30 cellular contexts compared by ENCODE assay signal in genomic region chr5:169847519-169847918, GRCh38.
"Had no signal": no experiment of that assay in that cellular context is flagged by ENCODE, and none has a peak within 500 bp of the region (broad histone marks: within the 10 kb centered on the region; RNA-seq: fewer than 3 reads in every experiment).

No MANE protein-coding gene starts in this region.

- DNase-seq: activated B cell treated with CpG ODN at 0.5 μM for 24 hours; activated CD4-positive, alpha-beta memory T cell treated with anti-CD3 and anti-CD28 coated beads, Interleukin-2, amount 10 ng/mL, durations not matched to agents 7 days and 5 days; activated CD4-positive, alpha-beta T cell treated with anti-CD3 and anti-CD28 coated beads for 4 hours; activated CD4-positive, alpha-beta T cell treated with anti-CD3 and anti-CD28 coated beads, Interleukin-2, amount 10 ng/mL, durations not matched to agents 24 days and 14 days; activated CD4-positive, alpha-beta T cell treated with anti-CD3 and anti-CD28 coated beads, Interleukin-2, amount 50 U/mL, for 1 hour; activated CD4-positive, alpha-beta T cell treated with anti-CD3 and anti-CD28 coated beads, Interleukin-2, amount 50 U/mL, for 48 hours; activated CD4-positive, CD25-positive, alpha-beta regulatory T cell treated with anti-CD3 and anti-CD28 coated beads, Interleukin-2, amount 50 U/mL, for 72 hours; activated CD8-positive, alpha-beta memory T cell treated with anti-CD3 and anti-CD28 coated beads for 24 hours; activated CD8-positive, alpha-beta memory T cell treated with anti-CD3 and anti-CD28 coated beads, Interleukin-2, amount 10 ng/mL, durations not matched to agents 7 days and 5 days; activated CD8-positive, alpha-beta memory T cell treated with anti-CD3 and anti-CD28 coated beads, Interleukin-2, amount 50 U/mL, for 48 hours; activated CD8-positive, alpha-beta T cell treated with anti-CD3 and anti-CD28 coated beads, Interleukin-2, amount 10 ng/mL, durations not matched to agents 7 days and 5 days; activated effector memory CD4-positive, alpha-beta T cell treated with Interleukin-2 at 50 U/mL for 16 hours; activated gamma-delta T cell; activated naive CD4-positive, alpha-beta T cell treated with anti-CD3 and anti-CD28 coated beads, Interleukin-2, amount 10 ng/mL, durations not matched to agents 7 days and 5 days; activated naive CD4-positive, alpha-beta T cell treated with Interleukin-2 at 50 U/mL for 16 hours; activated naive CD8-positive, alpha-beta T cell treated with anti-CD3 and anti-CD28 coated beads, Interleukin-2, amount 10 ng/mL, durations not matched to agents 7 days and 5 days; activated naive CD8-positive, alpha-beta T cell treated with anti-CD3 and anti-CD28 coated beads, Interleukin-2, amount 50 U/mL, for 24 hours; activated T-cell treated with anti-CD3 and anti-CD28 coated beads, Interleukin-2, amount 50 U/mL, for 24 hours; activated T-cell treated with anti-CD3 and anti-CD28 coated beads, Interleukin-2, amount 50 U/mL, for 48 hours; amygdala; anterior cingulate cortex; central memory CD4-positive, alpha-beta T cell; SW 1271; T-helper 1 cell; T-helper 2 cell; T-helper 9 cell had no signal

- H3K27ac ChIP-seq: ascending aorta, cardiac muscle cell, VCaP had no signal

- ATAC-seq: activated CD8-positive, alpha-beta memory T cell treated with anti-CD3 and anti-CD28 coated beads, Interleukin-2, amount 10 ng/mL, durations not matched to agents 7 days and 5 days; activated CD8-positive, alpha-beta T cell treated with anti-CD3 and anti-CD28 coated beads, Interleukin-2, amount 10 ng/mL, durations not matched to agents 7 days and 5 days; activated naive CD8-positive, alpha-beta T cell treated with anti-CD3 and anti-CD28 coated beads, Interleukin-2, amount 50 U/mL, for 24 hours had no signal

- H3K4me1 ChIP-seq: ascending aorta had no signal

- H3K36me3 ChIP-seq: ascending aorta, cardiac muscle cell had no signal

- FAIRE-seq: TTC549 had no signal

- H3K27me3 ChIP-seq: ascending aorta, cardiac muscle cell had no signal

- H3K4me3 ChIP-seq: ascending aorta, cardiac muscle cell had no signal
